1 cellular context compared by ENCODE assay signal in the genomic region with DNA sequence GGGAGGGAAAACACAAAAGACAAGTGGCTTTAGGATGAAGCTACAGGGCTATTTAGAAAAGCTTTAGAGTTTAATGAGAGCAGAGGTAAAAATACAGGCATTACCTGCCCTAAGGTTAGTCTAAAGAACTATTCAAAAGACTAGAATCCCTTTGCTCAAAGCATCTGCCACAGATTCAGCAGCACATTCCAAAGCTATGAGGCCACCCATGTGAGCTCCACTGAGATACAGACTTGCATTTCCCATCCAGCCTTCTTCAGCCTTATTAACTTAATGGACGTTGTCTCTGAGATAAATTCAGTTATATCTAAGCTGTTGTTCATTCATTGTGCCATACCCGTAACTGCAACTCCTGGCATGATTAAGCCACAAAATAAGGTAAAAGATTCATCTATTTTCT.
TF ChIP-seq lines count a peak whose summit lies in the region.

No MANE protein-coding gene starts in this region.

TF ChIP-seq in SK-N-SH treated with all-trans-retinoic acid at 6 μM for 48 hours, 23 proteins besides CTCF, POLR2A, EP300 and RAD21 (continued from another document):
- TF ChIP-seq, protein P1, sequence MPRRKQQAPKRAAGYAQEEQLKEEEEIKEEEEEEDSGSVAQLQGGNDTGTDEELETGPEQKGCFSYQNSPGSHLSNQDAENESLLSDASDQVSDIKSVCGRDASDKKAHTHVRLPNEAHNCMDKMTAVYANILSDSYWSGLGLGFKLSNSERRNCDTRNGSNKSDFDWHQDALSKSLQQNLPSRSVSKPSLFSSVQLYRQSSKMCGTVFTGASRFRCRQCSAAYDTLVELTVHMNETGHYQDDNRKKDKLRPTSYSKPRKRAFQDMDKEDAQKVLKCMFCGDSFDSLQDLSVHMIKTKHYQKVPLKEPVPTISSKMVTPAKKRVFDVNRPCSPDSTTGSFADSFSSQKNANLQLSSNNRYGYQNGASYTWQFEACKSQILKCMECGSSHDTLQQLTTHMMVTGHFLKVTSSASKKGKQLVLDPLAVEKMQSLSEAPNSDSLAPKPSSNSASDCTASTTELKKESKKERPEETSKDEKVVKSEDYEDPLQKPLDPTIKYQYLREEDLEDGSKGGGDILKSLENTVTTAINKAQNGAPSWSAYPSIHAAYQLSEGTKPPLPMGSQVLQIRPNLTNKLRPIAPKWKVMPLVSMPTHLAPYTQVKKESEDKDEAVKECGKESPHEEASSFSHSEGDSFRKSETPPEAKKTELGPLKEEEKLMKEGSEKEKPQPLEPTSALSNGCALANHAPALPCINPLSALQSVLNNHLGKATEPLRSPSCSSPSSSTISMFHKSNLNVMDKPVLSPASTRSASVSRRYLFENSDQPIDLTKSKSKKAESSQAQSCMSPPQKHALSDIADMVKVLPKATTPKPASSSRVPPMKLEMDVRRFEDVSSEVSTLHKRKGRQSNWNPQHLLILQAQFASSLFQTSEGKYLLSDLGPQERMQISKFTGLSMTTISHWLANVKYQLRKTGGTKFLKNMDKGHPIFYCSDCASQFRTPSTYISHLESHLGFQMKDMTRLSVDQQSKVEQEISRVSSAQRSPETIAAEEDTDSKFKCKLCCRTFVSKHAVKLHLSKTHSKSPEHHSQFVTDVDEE (CRISPR knock-in tag; IDR thresholded peaks at IDR 0.05), result no peak
- TF ChIP-seq, protein P2, sequence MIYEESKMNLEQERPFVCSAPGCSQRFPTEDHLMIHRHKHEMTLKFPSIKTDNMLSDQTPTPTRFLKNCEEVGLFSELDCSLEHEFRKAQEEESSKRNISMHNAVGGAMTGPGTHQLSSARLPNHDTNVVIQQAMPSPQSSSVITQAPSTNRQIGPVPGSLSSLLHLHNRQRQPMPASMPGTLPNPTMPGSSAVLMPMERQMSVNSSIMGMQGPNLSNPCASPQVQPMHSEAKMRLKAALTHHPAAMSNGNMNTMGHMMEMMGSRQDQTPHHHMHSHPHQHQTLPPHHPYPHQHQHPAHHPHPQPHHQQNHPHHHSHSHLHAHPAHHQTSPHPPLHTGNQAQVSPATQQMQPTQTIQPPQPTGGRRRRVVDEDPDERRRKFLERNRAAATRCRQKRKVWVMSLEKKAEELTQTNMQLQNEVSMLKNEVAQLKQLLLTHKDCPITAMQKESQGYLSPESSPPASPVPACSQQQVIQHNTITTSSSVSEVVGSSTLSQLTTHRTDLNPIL (CRISPR knock-in tag; IDR thresholded peaks at IDR 0.05; ENCODE audit: low read depth), result peak; percentile 48; the same call in 1 of the 2 replicates
- peak; percentile 28; the same call in 1 of the 2 replicates for TF ChIP-seq ISL1 (CRISPR knock-in tag; IDR thresholded peaks at IDR 0.05)
